Comparison of ENCODE assay signal across 8 cellular contexts in genomic region chr7:105388373-105389089, GRCh38. TPM values are rescaled to one million over a fixed set of nuclear protein-coding genes. Genes with fewer than 3 reads are reported as not detected.
A peak's percentile ranks its signal among the peaks of the same experiment; 100 is the strongest.
DNase-seq lines count a peak whose midpoint lies in the region; ATAC-seq and TF ChIP-seq lines count a peak whose summit lies in the region.

Gene SRPK2, minus strand, starts transcription at chr7:105388921.

- peaks cover 10% of the 10 kb centered on the region for H3K36me3 Mint-ChIP-seq in activated naive CD4-positive, alpha-beta T cell treated with anti-CD3 and anti-CD28 coated beads, Interleukin-2, amount 10 ng/mL, durations not matched to agents 7 days and 5 days
- H3K36me3 Mint-ChIP-seq in osteocyte (ENCODE audit: unreplicated experiment) = peaks cover 4% of the 10 kb centered on the region

- no peaks in the 10 kb centered on the region for H3K9me3 Mint-ChIP-seq in activated naive CD4-positive, alpha-beta T cell treated with anti-CD3 and anti-CD28 coated beads, Interleukin-2, amount 10 ng/mL, durations not matched to agents 7 days and 5 days
- H3K9me3 Mint-ChIP-seq in osteocyte (ENCODE audit: unreplicated experiment) = no peaks in the 10 kb centered on the region

- peaks cover 19% of the 10 kb centered on the region for H3K4me1 Mint-ChIP-seq in activated naive CD4-positive, alpha-beta T cell treated with anti-CD3 and anti-CD28 coated beads, Interleukin-2, amount 10 ng/mL, durations not matched to agents 7 days and 5 days
- peaks cover 13% of the 10 kb centered on the region for H3K4me1 Mint-ChIP-seq in osteocyte (ENCODE audit: unreplicated experiment)

- H3K27ac Mint-ChIP-seq in activated naive CD4-positive, alpha-beta T cell treated with anti-CD3 and anti-CD28 coated beads, Interleukin-2, amount 10 ng/mL, durations not matched to agents 7 days and 5 days = peak within 1 kb of the TSS; percentile 77
- H3K27ac Mint-ChIP-seq in osteocyte (ENCODE audit: unreplicated experiment) = peak within 1 kb of the TSS; percentile 52

- TF ChIP-seq CTCF in osteocyte (IDR thresholded peaks at IDR 0.05) = no peak

- H3K9me3 ChIP-seq in SJCRH30 (replicated peaks) = 0 out of 2 replicates have a peak, but pooled peaks cover 2% of the 10 kb centered on the region

- peak; percentile 78 for ATAC-seq in GM19455 (IDR thresholded peaks at IDR 0.05; ENCODE audit: unreplicated experiment)

- H3K36me3 ChIP-seq in SJCRH30 = 0 out of 2 replicates have a peak, but pooled peaks cover 7% of the 10 kb centered on the region

- peaks cover 8% of the 10 kb centered on the region for H3K27me3 Mint-ChIP-seq in activated naive CD4-positive, alpha-beta T cell treated with anti-CD3 and anti-CD28 coated beads, Interleukin-2, amount 10 ng/mL, durations not matched to agents 7 days and 5 days
- H3K27me3 Mint-ChIP-seq in osteocyte (ENCODE audit: unreplicated experiment) = no peaks in the 10 kb centered on the region

- H3K4me3 ChIP-seq in SJCRH30 = peak within 1 kb of the TSS; percentile 100

- DNase-seq in D341Med (ENCODE audit: low spot score) (peak; percentile 95), HPDE6-E6E7 (ENCODE audit: extremely low spot score) (peak; percentile 63), SJCRH30 (peak; percentile 85 to 86), glomerular visceral epithelial cell (ENCODE audit: extremely low spot score) (peak; percentile 77), osteocyte (ENCODE audit: extremely low spot score, unreplicated experiment) (peak; percentile 94)
- DNase-seq in activated naive CD4-positive, alpha-beta T cell treated with anti-CD3 and anti-CD28 coated beads, Interleukin-2, amount 10 ng/mL, durations not matched to agents 7 days and 5 days = peak; percentile 85

- peak within 1 kb of the TSS; percentile 90 for H3K4me3 Mint-ChIP-seq in activated naive CD4-positive, alpha-beta T cell treated with anti-CD3 and anti-CD28 coated beads, Interleukin-2, amount 10 ng/mL, durations not matched to agents 7 days and 5 days
- peak within 1 kb of the TSS; percentile 85 for H3K4me3 Mint-ChIP-seq in osteocyte (ENCODE audit: unreplicated experiment)

- H3K4me1 ChIP-seq in SJCRH30 = peaks cover 5% of the 10 kb centered on the region; the same call in 1 of the 2 replicates

- no peaks in the 10 kb centered on the region for H3K27me3 ChIP-seq in SJCRH30

- H3K27ac ChIP-seq in SJCRH30 = peak within 1 kb of the TSS; percentile 51; the same call in 1 of the 2 replicates
- peak within 1 kb of the TSS; percentile 56 for H3K27ac ChIP-seq in temporal lobe (ENCODE audit: low read depth, low read length)

- CTCF ChIA-PET in activated naive CD4-positive, alpha-beta T cell treated with anti-CD3 and anti-CD28 coated beads, Interleukin-2, amount 10 ng/mL, durations not matched to agents 7 days and 5 days (lab: Charles Lee) = no interaction called here

RNA-seq across cellular contexts. Expression of gene SRPK2, which starts in this region (rescaled TPM):
- 62.2 and 69.7 TPM in 2 replicates for total RNA-seq in SJCRH30 (2014; rRNA removed; shearing (Covaris generic))
- 69.2 and 69.5 TPM in 2 replicates for total RNA-seq in osteocyte
- total RNA-seq in temporal lobe = 218 TPM

Comparison
In these comparisons a context has a peak if more than half of its experiments do, and no peak if none do; other contexts are left out.
1. Peak in every context shown above with its lines: DNase-seq, ATAC-seq, H3K4me3 ChIP-seq and H3K27ac ChIP-seq.